Comparison of ENCODE assay signal across 1 cellular context in genomic region chr1:208201241-208201640, GRCh38.
TF ChIP-seq lines count a peak whose summit lies in the region.

No MANE protein-coding gene starts in this region.

TF ChIP-seq in K562, 482 proteins besides CTCF, POLR2A, EP300 and RAD21 (continued from another document and continues in another):
- TF ChIP-seq POLR3A (IDR thresholded peaks at IDR 0.05; ENCODE audit: borderline replicate concordance, extremely low read depth, insufficient read depth, insufficient read length) (no peak), HMBOX1 (IDR thresholded peaks at IDR 0.05) (0 out of 2 replicates have a peak, but pooled peaks have one; percentile 33), FOXK2 (conservative IDR thresholded peaks at IDR 0.05 in 1 of 2, IDR thresholded peaks at IDR 0.05 in 1 of 2; ENCODE audit: low read depth in 2 of 2) (no peak), SREBF1 (IDR thresholded peaks at IDR 0.05; ENCODE audit: borderline replicate concordance, low read depth, low read length) (no peak), NFIX (CRISPR knock-in tag; IDR thresholded peaks at IDR 0.05; ENCODE audit: low read depth) (no peak), ILK (tag; IDR thresholded peaks at IDR 0.05; ENCODE audit: borderline replicate concordance, low read depth) (no peak), ILF3 (IDR thresholded peaks at IDR 0.05; ENCODE audit: borderline replicate concordance) (no peak), TAF15 (IDR thresholded peaks at IDR 0.05; ENCODE audit: low read depth, low read length) (no peak), NCOA2 (IDR thresholded peaks at IDR 0.05; ENCODE audit: partially characterized antibody in 2 of 2) (no peak), SLC30A9 (CRISPR knock-in tag; IDR thresholded peaks at IDR 0.05) (no peak), GTF3C2 (IDR thresholded peaks at IDR 0.05; ENCODE audit: borderline replicate concordance, extremely low read depth, insufficient read length) (no peak), ZBTB11 (CRISPR knock-in tag; IDR thresholded peaks at IDR 0.05) (no peak), ZNF584 (CRISPR knock-in tag; IDR thresholded peaks at IDR 0.05; ENCODE audit: low read depth) (no peak), SOX6 (IDR thresholded peaks at IDR 0.05) (no peak), ZBTB40 (IDR thresholded peaks at IDR 0.05) (no peak), ZBTB40 (CRISPR knock-in tag; IDR thresholded peaks at IDR 0.05) (no peak), GABPB2 (CRISPR knock-in tag; conservative IDR thresholded peaks at IDR 0.05) (no peak), USF1 (CRISPR knock-in tag; IDR thresholded peaks at IDR 0.05) (no peak), SMARCB1 (IDR thresholded peaks at IDR 0.05; ENCODE audit: insufficient read length, low read depth) (no peak), HMGN3 (IDR thresholded peaks at IDR 0.05; ENCODE audit: borderline replicate concordance, extremely low read depth, insufficient read length, low read depth, low read length) (no peak), ZNF431 (CRISPR knock-in tag; IDR thresholded peaks at IDR 0.05) (no peak), JUND (IDR thresholded peaks at IDR 0.05; ENCODE audit: borderline replicate concordance, low read depth, low read length) (0 out of 2 replicates have a peak, but pooled peaks have one; percentile 26), JUND (tag; IDR thresholded peaks at IDR 0.05; ENCODE audit: borderline replicate concordance, low read depth, low read length) (no peak; the same call in 2 of the 3 replicates), MEIS2 (IDR thresholded peaks at IDR 0.05; ENCODE audit: partially characterized antibody) (no peak), JUN (IDR thresholded peaks at IDR 0.05; ENCODE audit: borderline replicate concordance, low read depth, low read length) (peak; percentile 29; the same call in 1 of the 2 replicates), JUN (CRISPR knock-in tag; IDR thresholded peaks at IDR 0.05; ENCODE audit: borderline replicate concordance) (no peak), ZFX (CRISPR knock-in tag; IDR thresholded peaks at IDR 0.05) (no peak), ZBTB17 (CRISPR knock-in tag; IDR thresholded peaks at IDR 0.05) (no peak), NFATC3 (IDR thresholded peaks at IDR 0.05) (no peak), HNRNPUL1 (IDR thresholded peaks at IDR 0.05; ENCODE audit: low read length) (no peak), UBTF (IDR thresholded peaks at IDR 0.05; ENCODE audit: borderline replicate concordance in 1 of 2, low read depth in 2 of 2, low read length in 2 of 2) (no peak), MAFK (IDR thresholded peaks at IDR 0.05; ENCODE audit: low read length) (no peak), ELF2 (CRISPR knock-in tag; IDR thresholded peaks at IDR 0.05) (no peak), ZNF23 (CRISPR knock-in tag; IDR thresholded peaks at IDR 0.05) (no peak), FOSL1 (tag; conservative IDR thresholded peaks at IDR 0.05) (peak; percentile 82), DPF2 (IDR thresholded peaks at IDR 0.05) (0 out of 2 replicates have a peak, but pooled peaks have one; percentile 19), NR3C1 (CRISPR knock-in tag; IDR thresholded peaks at IDR 0.05) (no peak), GTF2A2 (tag; IDR thresholded peaks at IDR 0.05) (no peak), CHD1 (IDR thresholded peaks at IDR 0.05; ENCODE audit: low read length) (no peak), ZNF3 (CRISPR knock-in tag; IDR thresholded peaks at IDR 0.05) (no peak), RBM25 (IDR thresholded peaks at IDR 0.05; ENCODE audit: low read depth, low read length, severe bottlenecking) (no peak), DDX20 (tag; IDR thresholded peaks at IDR 0.05; ENCODE audit: low read depth) (no peak), CAMTA2 (CRISPR knock-in tag; conservative IDR thresholded peaks at IDR 0.05) (no peak), CSDE1 (IDR thresholded peaks at IDR 0.05) (no peak), CBFA2T2 (conservative IDR thresholded peaks at IDR 0.05) (0 out of 2 replicates have a peak, but pooled peaks have one; percentile 12), IFI16 (CRISPR knock-in tag; IDR thresholded peaks at IDR 0.05) (no peak), ZNF583 (CRISPR knock-in tag; IDR thresholded peaks at IDR 0.05) (no peak), NR2C1 (IDR thresholded peaks at IDR 0.05) (no peak), NR2C1 (tag; IDR thresholded peaks at IDR 0.05) (no peak), CBFA2T3 (IDR thresholded peaks at IDR 0.05) (peak; percentile 45; the same call in 1 of the 2 replicates)
